19 cellular contexts compared by ENCODE assay signal in the genomic region with DNA sequence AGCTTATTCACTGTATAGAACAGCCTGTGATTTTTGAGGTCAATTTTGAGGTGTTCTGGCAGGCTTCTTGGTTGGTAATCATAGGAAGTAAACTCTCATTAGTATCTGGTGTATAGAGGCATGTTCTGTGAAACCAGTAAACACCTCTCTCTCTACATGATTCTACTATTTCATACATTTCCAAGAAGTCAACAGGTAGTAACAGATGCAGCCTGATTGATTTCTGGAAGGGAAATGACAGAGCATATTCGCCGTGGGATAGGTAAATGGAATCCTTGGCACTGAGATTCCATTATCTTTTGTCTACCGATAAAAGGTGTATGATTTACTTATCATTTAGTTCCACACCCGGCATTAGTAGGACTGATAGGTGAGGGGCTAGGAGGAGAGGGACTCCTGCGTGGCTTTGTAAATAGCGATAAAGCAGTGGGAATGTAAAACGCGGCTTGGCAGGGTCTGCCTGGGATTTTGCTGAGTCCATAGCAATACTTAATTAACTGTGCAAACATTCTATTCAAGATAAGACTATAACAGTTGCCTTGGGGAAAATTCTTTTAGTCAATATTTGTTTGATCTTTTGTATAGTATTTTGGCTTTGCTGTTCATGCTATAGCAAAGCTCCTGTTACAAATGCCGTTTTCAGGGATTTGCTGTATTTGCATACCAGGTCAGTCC. TPM values are rescaled to one million over a fixed set of nuclear protein-coding genes. Genes with fewer than 3 reads are reported as not detected.
A peak's percentile ranks its signal among the peaks of the same experiment; 100 is the strongest.
DNase-seq lines count a peak whose midpoint lies in the region; ATAC-seq and TF ChIP-seq lines count a peak whose summit lies in the region.
"Had no signal": no experiment of that assay in that cellular context is flagged by ENCODE, and none has a peak within 500 bp of the region (broad histone marks: within the 10 kb centered on the region; RNA-seq: fewer than 3 reads in every experiment).

No MANE protein-coding gene starts in this region.

- 0 out of 2 replicates have a peak overlapping the region, but pooled peaks have one; percentile 67 for H3K27ac Mint-ChIP-seq in GM23338
- H3K27ac Mint-ChIP-seq: naive B cell had no signal

- H3K27me3 ChIP-seq in GM23338 (ENCODE audit: insufficient read depth) (no peaks in the 10 kb centered on the region), hepatocyte (no peaks in the 10 kb centered on the region)
- H3K27me3 ChIP-seq: uterus had no signal

- no peaks in the 10 kb centered on the region for H3F3A ChIP-seq in GM23338 (replicated peaks; ENCODE audit: low read depth)

- H3K79me2 ChIP-seq in GM23338 (replicated peaks; ENCODE audit: insufficient read depth) (no peaks in the 10 kb centered on the region), hepatocyte (peaks cover 14% of the 10 kb centered on the region)

- H3K4me2 ChIP-seq in GM23338 (no peak overlapping the region), hepatocyte (peak overlapping the region; percentile 59)

- peaks cover 9% of the 10 kb centered on the region for H3K27me3 Mint-ChIP-seq in GM23338 (ENCODE audit: insufficient read depth, low read depth, poor library complexity)

- peak; percentile 34; the same call in 1 of the 3 replicates for ATAC-seq in GM23338
- ATAC-seq: heart right ventricle, PC-3 had no signal

- H3K4me3 Mint-ChIP-seq in GM23338, result no peak overlapping the region
- H3K4me3 Mint-ChIP-seq: CD8-positive, alpha-beta memory T cell; naive B cell had no signal

- H3K9me2 ChIP-seq in GM23338 (ENCODE audit: insufficient read depth) (no peaks in the 10 kb centered on the region), hepatocyte (replicated peaks; ENCODE audit: insufficient read depth) (no peaks in the 10 kb centered on the region)

- H2AFZ ChIP-seq in GM23338, result no peak overlapping the region
- H2AFZ ChIP-seq in hepatocyte, result no peak overlapping the region

- H3K36me3 ChIP-seq in GM23338 (ENCODE audit: insufficient read depth), result no peaks in the 10 kb centered on the region
- no peaks in the 10 kb centered on the region for H3K36me3 ChIP-seq in hepatocyte (replicated peaks; ENCODE audit: insufficient read depth, low read depth)
- H3K36me3 ChIP-seq: heart right ventricle, uterus had no signal

- TF ChIP-seq CTCF in 22Rv1 (IDR thresholded peaks at IDR 0.05), result no peak
- TF ChIP-seq CTCF in GM23338 (conservative IDR thresholded peaks at IDR 0.05; ENCODE audit: low read depth in 2 of 2), result no peak
- no peak for TF ChIP-seq CTCF in hepatocyte (IDR thresholded peaks at IDR 0.05; ENCODE audit: poor library complexity)

- H3K9me3 ChIP-seq in hepatocyte (ENCODE audit: low read depth), result no peaks in the 10 kb centered on the region
- H3K9me3 ChIP-seq: heart right ventricle, uterus had no signal

- H4K20me1 ChIP-seq in GM23338 (replicated peaks; ENCODE audit: insufficient read depth), result no peaks in the 10 kb centered on the region
- H4K20me1 ChIP-seq in hepatocyte (ENCODE audit: insufficient read depth, poor library complexity, severe bottlenecking), result no peaks in the 10 kb centered on the region

- H3K27ac ChIP-seq in 22Rv1, result peak overlapping the region; percentile 32
- H3K27ac ChIP-seq in GM23338 (ENCODE audit: low read depth), result no peak overlapping the region
- peak overlapping the region; percentile 47 for H3K27ac ChIP-seq in hepatocyte
- H3K27ac ChIP-seq: heart right ventricle, uterus had no signal

- no peaks in the 10 kb centered on the region for H3K36me3 Mint-ChIP-seq in GM23338 (ENCODE audit: low read depth)
- H3K36me3 Mint-ChIP-seq: CD8-positive, alpha-beta memory T cell; naive B cell had no signal

- H3K4me1 ChIP-seq in GM23338 (ENCODE audit: insufficient read depth) (peaks cover 11% of the 10 kb centered on the region; the same call in 1 of the 2 replicates), hepatocyte (ENCODE audit: insufficient read depth) (peaks cover 33% of the 10 kb centered on the region)
- H3K4me1 ChIP-seq: uterus had no signal

- H3K4me3 ChIP-seq in GM23338 (no peak overlapping the region), hepatocyte (no peak overlapping the region)
- H3K4me3 ChIP-seq: heart right ventricle, uterus had no signal

- no peaks in the 10 kb centered on the region for H3K9me3 Mint-ChIP-seq in GM23338
- H3K9me3 Mint-ChIP-seq: CD8-positive, alpha-beta memory T cell had no signal

- DNase-seq in GM23338 (ENCODE audit: low spot score), result no peak
- DNase-seq in NCI-H2227 (lab: John Stamatoyannopoulos, UW; ENCODE audit: unreplicated experiment), result peak; percentile 44
- DNase-seq in hepatocyte (ENCODE audit: low spot score), result no peak
- no peak for DNase-seq in MV-4-11 (lab: John Stamatoyannopoulos, UW)
- DNase-seq in T1000 (lab: John Stamatoyannopoulos, UW), result no peak
- DNase-seq in HCEC 1CT, result no peak
- DNase-seq in effector CD4-positive, alpha-beta T cell, result no peak
- DNase-seq: activated CD4-positive, alpha-beta T cell treated with anti-CD3 and anti-CD28 coated beads, Interleukin-2, amount 50 U/mL, for 1 hour; activated naive CD4-positive, alpha-beta T cell treated with Interleukin-2 at 50 U/mL for 16 hours; CD8-positive, alpha-beta memory T cell; heart right ventricle; naive B cell; NCI-H1436; NCI-H510A treated with DMSO at 0.1 percent for 48 hours; PC-3; stimulated activated CD4-positive, alpha-beta T cell treated with anti-CD3 and anti-CD28 coated beads, Interleukin-2, amount 100 ng/mL, for 48 hours; uterus had no signal

- H3K4me1 Mint-ChIP-seq in GM23338, result peaks cover 22% of the 10 kb centered on the region
- H3K4me1 Mint-ChIP-seq: naive B cell had no signal

- WGBS in hepatocyte (ENCODE audit: low lambda C conversion rate, missing lambda C conversion rate), result 32% methylated on average over 9 of the region's 9 CpGs

TF ChIP-seq in GM23338, 12 proteins besides CTCF, POLR2A, EP300 and RAD21 (continues in another document):
- no peak for TF ChIP-seq EZH2 (IDR thresholded peaks at IDR 0.05; ENCODE audit: low read depth, unreplicated experiment)
- TF ChIP-seq, protein P1, sequence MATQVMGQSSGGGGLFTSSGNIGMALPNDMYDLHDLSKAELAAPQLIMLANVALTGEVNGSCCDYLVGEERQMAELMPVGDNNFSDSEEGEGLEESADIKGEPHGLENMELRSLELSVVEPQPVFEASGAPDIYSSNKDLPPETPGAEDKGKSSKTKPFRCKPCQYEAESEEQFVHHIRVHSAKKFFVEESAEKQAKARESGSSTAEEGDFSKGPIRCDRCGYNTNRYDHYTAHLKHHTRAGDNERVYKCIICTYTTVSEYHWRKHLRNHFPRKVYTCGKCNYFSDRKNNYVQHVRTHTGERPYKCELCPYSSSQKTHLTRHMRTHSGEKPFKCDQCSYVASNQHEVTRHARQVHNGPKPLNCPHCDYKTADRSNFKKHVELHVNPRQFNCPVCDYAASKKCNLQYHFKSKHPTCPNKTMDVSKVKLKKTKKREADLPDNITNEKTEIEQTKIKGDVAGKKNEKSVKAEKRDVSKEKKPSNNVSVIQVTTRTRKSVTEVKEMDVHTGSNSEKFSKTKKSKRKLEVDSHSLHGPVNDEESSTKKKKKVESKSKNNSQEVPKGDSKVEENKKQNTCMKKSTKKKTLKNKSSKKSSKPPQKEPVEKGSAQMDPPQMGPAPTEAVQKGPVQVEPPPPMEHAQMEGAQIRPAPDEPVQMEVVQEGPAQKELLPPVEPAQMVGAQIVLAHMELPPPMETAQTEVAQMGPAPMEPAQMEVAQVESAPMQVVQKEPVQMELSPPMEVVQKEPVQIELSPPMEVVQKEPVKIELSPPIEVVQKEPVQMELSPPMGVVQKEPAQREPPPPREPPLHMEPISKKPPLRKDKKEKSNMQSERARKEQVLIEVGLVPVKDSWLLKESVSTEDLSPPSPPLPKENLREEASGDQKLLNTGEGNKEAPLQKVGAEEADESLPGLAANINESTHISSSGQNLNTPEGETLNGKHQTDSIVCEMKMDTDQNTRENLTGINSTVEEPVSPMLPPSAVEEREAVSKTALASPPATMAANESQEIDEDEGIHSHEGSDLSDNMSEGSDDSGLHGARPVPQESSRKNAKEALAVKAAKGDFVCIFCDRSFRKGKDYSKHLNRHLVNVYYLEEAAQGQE (IDR thresholded peaks at IDR 0.05; ENCODE audit: unreplicated experiment), result no peak
- TF ChIP-seq, protein P2, sequence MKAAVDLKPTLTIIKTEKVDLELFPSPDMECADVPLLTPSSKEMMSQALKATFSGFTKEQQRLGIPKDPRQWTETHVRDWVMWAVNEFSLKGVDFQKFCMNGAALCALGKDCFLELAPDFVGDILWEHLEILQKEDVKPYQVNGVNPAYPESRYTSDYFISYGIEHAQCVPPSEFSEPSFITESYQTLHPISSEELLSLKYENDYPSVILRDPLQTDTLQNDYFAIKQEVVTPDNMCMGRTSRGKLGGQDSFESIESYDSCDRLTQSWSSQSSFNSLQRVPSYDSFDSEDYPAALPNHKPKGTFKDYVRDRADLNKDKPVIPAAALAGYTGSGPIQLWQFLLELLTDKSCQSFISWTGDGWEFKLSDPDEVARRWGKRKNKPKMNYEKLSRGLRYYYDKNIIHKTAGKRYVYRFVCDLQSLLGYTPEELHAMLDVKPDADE (IDR thresholded peaks at IDR 0.05), result no peak
- TF ChIP-seq JUNB (IDR thresholded peaks at IDR 0.05; ENCODE audit: unreplicated experiment), result no peak
- TF ChIP-seq EZH2phosphoT487 (IDR thresholded peaks at IDR 0.05; ENCODE audit: unreplicated experiment), result no peak
- TF ChIP-seq CREB1 (CRISPR knock-in tag; IDR thresholded peaks at IDR 0.05; ENCODE audit: low read depth), result no peak
- no peak for TF ChIP-seq ZNF331 (CRISPR knock-in tag; IDR thresholded peaks at IDR 0.05; ENCODE audit: low read depth)
- TF ChIP-seq STAT1 (IDR thresholded peaks at IDR 0.05; ENCODE audit: unreplicated experiment), result no peak
- TF ChIP-seq ZNF114 (CRISPR knock-in tag; IDR thresholded peaks at IDR 0.05), result no peak

RNA-seq across cellular contexts. Expression of a gene that starts 32.3 kb away (rescaled TPM):
- 1.7 and 3.1 TPM in 2 replicates for total RNA-seq in GM23338 (2014; rRNA removed; shearing (Covaris generic))
- polyA plus RNA-seq in GM23338 (2016; fragmentation: Nextera tagmentation; extraction: Ambion mirVana) (3.4 and 3.6 TPM in 2 replicates), hepatocyte (26.0 and 26.4 TPM in 2 replicates)
- 13.3 and 16.8 TPM in 2 replicates for total RNA-seq in hepatocyte
- total RNA-seq: CD8-positive, alpha-beta memory T cell; lung microvascular endothelial cell had no signal
- polyA plus RNA-seq: CD8-positive, alpha-beta memory T cell; heart right ventricle had no signal
